In the genomic region with DNA sequence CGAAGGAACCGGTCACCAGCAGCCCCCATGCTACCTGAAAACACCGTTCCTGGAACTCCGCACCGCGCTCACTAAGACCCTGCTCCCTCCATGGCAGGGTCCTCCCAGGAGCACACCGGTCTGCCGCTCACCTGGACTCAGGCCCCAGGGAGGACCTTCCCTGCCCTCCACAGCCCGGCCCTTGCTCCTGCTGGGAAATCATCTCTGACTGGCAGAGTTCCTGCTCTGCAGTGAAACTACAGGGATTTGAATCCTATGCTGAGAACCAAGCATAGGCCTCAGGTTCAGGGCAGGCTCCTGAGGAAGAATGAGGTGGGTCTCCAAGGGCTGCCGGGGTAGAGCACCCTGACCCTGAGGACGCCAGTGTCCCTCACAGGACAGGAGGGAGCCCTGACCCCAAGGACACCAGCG, we compare ENCODE assay signal across 25 cellular contexts.
DNase-seq lines count a peak whose midpoint lies in the region; ATAC-seq and TF ChIP-seq lines count a peak whose summit lies in the region.
"Had no signal": no experiment of that assay in that cellular context is flagged by ENCODE, and none has a peak within 500 bp of the region (broad histone marks: within the 10 kb centered on the region; RNA-seq: fewer than 3 reads in every experiment).

No MANE protein-coding gene starts in this region.

- peaks cover 48% of the 10 kb centered on the region for H3K27me3 Mint-ChIP-seq in nephron (ENCODE audit: low read depth)

- H3K4me1 Mint-ChIP-seq in nephron: peaks cover 14% of the 10 kb centered on the region

- H3K9me2 ChIP-seq in MM.1S (replicated peaks; ENCODE audit: insufficient read depth, low read length): no peaks in the 10 kb centered on the region

- H4K20me1 ChIP-seq in MM.1S (ENCODE audit: insufficient read depth, low read length): no peaks in the 10 kb centered on the region

- no peak for ATAC-seq in HG03039 (IDR thresholded peaks at IDR 0.05; ENCODE audit: unreplicated experiment)
- ATAC-seq: body of pancreas; K562; left colon; stimulated activated naive B cell treated with anti-CD40 and anti-IgM and Interleukin-4, amounts not matched to agents 10 μg/mL and 1 μg/mL and 100 μg/mL, for 72 hours had no signal

- H3K4me3 ChIP-seq in right atrium auricular region (no peak overlapping the region), left ventricle myocardium inferior (no peak overlapping the region), iPS-18c (ENCODE audit: insufficient read depth, low read depth, low read length) (peak overlapping the region; percentile 46; the same call in 1 of the 2 replicates), MM.1S (ENCODE audit: low read length) (no peak overlapping the region), ovary (no peak overlapping the region)
- H3K4me3 ChIP-seq: body of pancreas, K562 had no signal

- no peaks in the 10 kb centered on the region for H3K9me3 ChIP-seq in right atrium auricular region
- no peaks in the 10 kb centered on the region for H3K9me3 ChIP-seq in left ventricle myocardium inferior (replicated peaks)
- H3K9me3 ChIP-seq in iPS-18c (ENCODE audit: control insufficient read depth, insufficient read depth, low read length): peaks cover 3% of the 10 kb centered on the region
- no peaks in the 10 kb centered on the region for H3K9me3 ChIP-seq in MM.1S (replicated peaks; ENCODE audit: insufficient read depth, low read length)
- H3K9me3 ChIP-seq in ovary: no peaks in the 10 kb centered on the region
- H3K9me3 ChIP-seq: body of pancreas had no signal

- intact Hi-C loops in left ventricle myocardium inferior (cut with micrococcal nuclease) (no loop called here), ovary (cut with DNase I) (no loop called here)

- DNase-seq in right atrium auricular region (ENCODE audit: low spot score) (peak; percentile 56), left ventricle myocardium inferior (no peak), MM.1S (no peak), ovary (no peak), NCI-H187 treated with DMSO at 0.1 percent for 48 hours (lab: John Stamatoyannopoulos, UW) (no peak)
- DNase-seq: activated CD4-positive, alpha-beta T cell treated with anti-CD3 and anti-CD28 coated beads, Interleukin-2, amount 10 ng/mL, durations not matched to agents 7 days and 5 days; activated naive CD4-positive, alpha-beta T cell; activated T-cell treated with anti-CD3 and anti-CD28 coated beads, Interleukin-2, amount 50 U/mL, for 48 hours; body of pancreas; GOT3; left colon; NCI-H2081 treated with DMSO at 0.1 percent for 48 hours; NCI-H226; NCI-H69; SIG-M5; stimulated activated CD4-positive, alpha-beta T cell treated with anti-CD3 and anti-CD28 coated beads, Interleukin-15, amount 100 ng/mL, for 24 hours; stimulated activated naive B cell treated with anti-CD40 and anti-IgM and Interleukin-4, amounts not matched to agents 10 μg/mL and 1 μg/mL and 100 μg/mL, for 72 hours; T1000; WERI-Rb-1 had no signal

- H2AFZ ChIP-seq in MM.1S (ENCODE audit: low read length): no peak overlapping the region

- no peaks in the 10 kb centered on the region for H3K36me3 ChIP-seq in right atrium auricular region
- H3K36me3 ChIP-seq in left ventricle myocardium inferior: no peaks in the 10 kb centered on the region
- no peaks in the 10 kb centered on the region for H3K36me3 ChIP-seq in MM.1S (replicated peaks; ENCODE audit: insufficient read depth, low read length)
- H3K36me3 ChIP-seq in ovary: no peaks in the 10 kb centered on the region
- H3K36me3 ChIP-seq: WERI-Rb-1 had no signal

- no peak overlapping the region for H3K9ac ChIP-seq in MM.1S (ENCODE audit: low read length)

- TF ChIP-seq CTCF in right atrium auricular region (IDR thresholded peaks at IDR 0.05): no peak
- no peak for TF ChIP-seq CTCF in left ventricle myocardium inferior (IDR thresholded peaks at IDR 0.05; ENCODE audit: borderline replicate concordance)
- TF ChIP-seq CTCF in nephron (IDR thresholded peaks at IDR 0.05; ENCODE audit: unreplicated experiment in 3 of 3): no peak
- TF ChIP-seq CTCF in MM.1S (IDR thresholded peaks at IDR 0.05; ENCODE audit: low read length): no peak
- no peak for TF ChIP-seq CTCF in ovary (IDR thresholded peaks at IDR 0.05)

- H3K27ac ChIP-seq in right atrium auricular region (no peak overlapping the region), left ventricle myocardium inferior (replicated peaks) (no peak overlapping the region), MM.1S (ENCODE audit: low read length) (no peak overlapping the region), ovary (no peak overlapping the region)
- H3K27ac ChIP-seq: 22Rv1, body of pancreas, WERI-Rb-1 had no signal

- no peaks in the 10 kb centered on the region for H3K36me3 Mint-ChIP-seq in nephron (ENCODE audit: low read depth)
- H3K36me3 Mint-ChIP-seq: memory B cell had no signal

- WGBS in ovary, 3 donors: 68 to 74% (median 73%) methylated on average over 12 of the region's 12 CpGs

- no peaks in the 10 kb centered on the region for H3F3A ChIP-seq in MM.1S (ENCODE audit: insufficient read depth, low read length)

- H3K4me2 ChIP-seq in MM.1S (ENCODE audit: low read depth, low read length): no peak overlapping the region

- H3K27ac Mint-ChIP-seq in nephron: no peak overlapping the region
- H3K27ac Mint-ChIP-seq: activated CD4-positive, alpha-beta T cell treated with anti-CD3 and anti-CD28 coated beads, Interleukin-2, amount 10 ng/mL, durations not matched to agents 7 days and 5 days; memory B cell; stimulated activated naive B cell treated with anti-CD40 and anti-IgM and Interleukin-4, amounts not matched to agents 10 μg/mL and 1 μg/mL and 100 μg/mL, for 72 hours had no signal

- H3K27me3 ChIP-seq in right atrium auricular region (no peaks in the 10 kb centered on the region), left ventricle myocardium inferior (ENCODE audit: low read depth) (peaks cover 25% of the 10 kb centered on the region), MM.1S (replicated peaks; ENCODE audit: insufficient read depth, low read length) (peaks cover 66% of the 10 kb centered on the region), ovary (no peaks in the 10 kb centered on the region)

- peak overlapping the region; percentile 56 to 80 (median 65) for H3K4me3 Mint-ChIP-seq in nephron
- H3K4me3 Mint-ChIP-seq: activated CD4-positive, alpha-beta T cell treated with anti-CD3 and anti-CD28 coated beads, Interleukin-2, amount 10 ng/mL, durations not matched to agents 7 days and 5 days; memory B cell had no signal

- H3K4me1 ChIP-seq in right atrium auricular region: peaks cover 0 to 14% of the 10 kb centered on the region in 2 donors
- H3K4me1 ChIP-seq in left ventricle myocardium inferior: peaks cover 11% of the 10 kb centered on the region
- no peaks in the 10 kb centered on the region for H3K4me1 ChIP-seq in MM.1S (ENCODE audit: low read length)
- H3K4me1 ChIP-seq in ovary (ENCODE audit: insufficient read depth): no peaks in the 10 kb centered on the region
- H3K4me1 ChIP-seq: body of pancreas had no signal

- H3K79me2 ChIP-seq in MM.1S (ENCODE audit: low read length): no peaks in the 10 kb centered on the region

- TF ChIP-seq EP300 in ovary (IDR thresholded peaks at IDR 0.05): no peak

- no peaks in the 10 kb centered on the region for H3K9me3 Mint-ChIP-seq in nephron
- H3K9me3 Mint-ChIP-seq: activated CD4-positive, alpha-beta T cell treated with anti-CD3 and anti-CD28 coated beads, Interleukin-2, amount 10 ng/mL, durations not matched to agents 7 days and 5 days; memory B cell; stimulated activated naive B cell treated with anti-CD40 and anti-IgM and Interleukin-4, amounts not matched to agents 10 μg/mL and 1 μg/mL and 100 μg/mL, for 72 hours had no signal

- TF ChIP-seq POLR2A in ovary (IDR thresholded peaks at IDR 0.05): no peak
